ENCODE assay signal across 14 cellular contexts in the genomic region with DNA sequence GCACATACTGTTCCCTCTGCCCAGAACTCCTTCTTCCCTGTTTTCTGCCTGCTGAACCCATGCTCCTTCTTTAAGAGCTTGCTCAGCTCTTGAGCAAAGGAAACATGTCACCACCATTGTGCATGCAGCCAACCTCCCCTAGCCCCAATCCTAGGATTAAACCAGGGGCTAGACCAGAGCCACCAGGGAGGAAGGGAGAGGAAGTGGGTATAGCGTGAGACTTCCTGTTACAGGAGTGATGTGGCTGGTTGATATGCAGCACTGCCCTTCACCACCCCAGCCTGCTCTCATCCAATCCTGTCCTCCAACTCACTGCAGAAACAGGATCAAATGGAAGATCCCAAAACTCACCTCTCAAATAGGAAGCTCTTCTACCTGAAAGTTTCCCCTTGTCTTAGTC.
"Had no signal": no experiment of that assay in that cellular context is flagged by ENCODE, and none has a peak within 500 bp of the region (broad histone marks: within the 10 kb centered on the region; RNA-seq: fewer than 3 reads in every experiment).

No MANE protein-coding gene starts in this region.

- H3K27me3 ChIP-seq: left lung, transverse colon had no signal

- H3K4me1 ChIP-seq: gastroesophageal sphincter, heart right ventricle, left lung, transverse colon had no signal

- H3K9me3 ChIP-seq: gastroesophageal sphincter, left lung, mucosa of descending colon, neutrophil, transverse colon had no signal

- H3K4me3 ChIP-seq: gastroesophageal sphincter, heart right ventricle, left lung, mucosa of descending colon, transverse colon had no signal

- DNase-seq: activated CD4-positive, alpha-beta T cell treated with anti-CD3 and anti-CD28 coated beads for 36 hours; activated effector memory CD4-positive, alpha-beta T cell treated with Interleukin-2 at 50 U/mL for 16 hours; activated T-cell treated with anti-CD3 and anti-CD28 coated beads, Interleukin-2, amount 50 U/mL, for 1 hour; amniotic stem cell; erythroblast; heart right ventricle; left lung; mucosa of descending colon; retina; stimulated activated CD4-positive, alpha-beta T cell treated with anti-CD3 and anti-CD28 coated beads, Interleukin-4, amount 100 ng/mL, for 1 hour; stimulated activated naive CD4-positive, alpha-beta T cell; transverse colon had no signal

- H3K36me3 ChIP-seq: gastroesophageal sphincter, heart right ventricle, left lung, neutrophil, transverse colon had no signal

- H3K27ac ChIP-seq: gastroesophageal sphincter, heart right ventricle, left lung, neutrophil, transverse colon had no signal
